ENCODE assay signal across 1 cellular context in the genomic region with DNA sequence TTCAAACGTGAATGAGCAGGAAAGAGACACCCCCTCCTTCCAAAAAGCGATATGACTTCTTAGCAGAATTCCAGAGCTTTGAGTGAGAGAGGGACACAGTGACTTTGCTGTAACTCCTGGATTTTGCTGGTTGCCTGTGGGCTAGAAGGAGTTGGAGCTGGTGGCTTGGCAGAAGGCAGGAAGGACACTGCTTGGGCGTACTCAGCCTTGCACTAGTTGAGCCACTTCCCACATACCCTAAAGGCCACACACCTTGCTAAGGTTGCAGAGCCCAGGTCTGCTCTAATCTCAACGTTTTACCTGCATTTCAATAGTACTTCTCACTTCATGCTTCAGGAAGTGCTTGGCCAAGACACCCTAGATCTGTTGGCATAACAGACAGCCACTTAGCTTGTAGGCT.
TF ChIP-seq lines count a peak whose summit lies in the region.

No MANE protein-coding gene starts in this region.

TF ChIP-seq in IMR-90, 13 proteins besides CTCF, POLR2A, EP300 and RAD21 (continued from another document):
- no peak for TF ChIP-seq ELK1 (IDR thresholded peaks at IDR 0.05; ENCODE audit: borderline replicate concordance, low read depth, low read length)
- no peak for TF ChIP-seq SMC3 (IDR thresholded peaks at IDR 0.05; ENCODE audit: low read depth, low read length)
- TF ChIP-seq MXI1 (IDR thresholded peaks at IDR 0.05; ENCODE audit: borderline replicate concordance, low read depth, low read length): no peak
- TF ChIP-seq CEBPB (IDR thresholded peaks at IDR 0.05; ENCODE audit: low read depth, low read length): no peak
- TF ChIP-seq CHD1 (IDR thresholded peaks at IDR 0.05; ENCODE audit: low read depth, low read length): no peak
- no peak for TF ChIP-seq NFE2L2 (IDR thresholded peaks at IDR 0.05; ENCODE audit: low read depth, low read length)
- TF ChIP-seq, protein P1, sequence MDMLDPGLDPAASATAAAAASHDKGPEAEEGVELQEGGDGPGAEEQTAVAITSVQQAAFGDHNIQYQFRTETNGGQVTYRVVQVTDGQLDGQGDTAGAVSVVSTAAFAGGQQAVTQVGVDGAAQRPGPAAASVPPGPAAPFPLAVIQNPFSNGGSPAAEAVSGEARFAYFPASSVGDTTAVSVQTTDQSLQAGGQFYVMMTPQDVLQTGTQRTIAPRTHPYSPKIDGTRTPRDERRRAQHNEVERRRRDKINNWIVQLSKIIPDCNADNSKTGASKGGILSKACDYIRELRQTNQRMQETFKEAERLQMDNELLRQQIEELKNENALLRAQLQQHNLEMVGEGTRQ (IDR thresholded peaks at IDR 0.05; ENCODE audit: low read depth, low read length): no peak
- no peak for TF ChIP-seq FOS (IDR thresholded peaks at IDR 0.05; ENCODE audit: low read depth, low read length)
- no peak for TF ChIP-seq MAFK (IDR thresholded peaks at IDR 0.05; ENCODE audit: low read depth, low read length)
- TF ChIP-seq MAZ (IDR thresholded peaks at IDR 0.05; ENCODE audit: borderline replicate concordance, low read depth, low read length): no peak
- TF ChIP-seq BHLHE40 (IDR thresholded peaks at IDR 0.05; ENCODE audit: low read depth, low read length): no peak
- TF ChIP-seq RCOR1 (IDR thresholded peaks at IDR 0.05; ENCODE audit: insufficient replicate concordance, low read length): no peak
